ENCODE assay signal across 28 cellular contexts in genomic region chr3:172157566-172158258, GRCh38.
DNase-seq lines count a peak whose midpoint lies in the region; ATAC-seq and TF ChIP-seq lines count a peak whose summit lies in the region.
"Had no signal": no experiment of that assay in that cellular context is flagged by ENCODE, and none has a peak within 500 bp of the region (broad histone marks: within the 10 kb centered on the region; RNA-seq: fewer than 3 reads in every experiment).

No MANE protein-coding gene starts in this region.

- H4K12ac ChIP-seq in trophoblast cell (ENCODE audit: low read depth, low read length), result no peak overlapping the region

- no peak overlapping the region for H2BK120ac ChIP-seq in trophoblast cell (ENCODE audit: insufficient read depth, low read length, poor library complexity)

- H3K27me3 ChIP-seq in PC-9 (ENCODE audit: insufficient read depth, low read depth) (no peaks in the 10 kb centered on the region), trophoblast cell (ENCODE audit: insufficient read depth, low read length) (no peaks in the 10 kb centered on the region)
- H3K27me3 ChIP-seq: ascending aorta, BE2C, spleen, tibial nerve had no signal

- H3F3A ChIP-seq in PC-9 (ENCODE audit: insufficient read depth, low read depth), result peaks cover 94% of the 10 kb centered on the region

- H3K4me2 ChIP-seq in PC-9 (peak overlapping the region; percentile 80), trophoblast cell (ENCODE audit: low read length) (no peak overlapping the region)

- no peak overlapping the region for H4K8ac ChIP-seq in trophoblast cell (ENCODE audit: low read depth, low read length)

- H3K36me3 ChIP-seq in PC-9 (ENCODE audit: low read depth) (peaks cover 51% of the 10 kb centered on the region), trophoblast cell (ENCODE audit: control insufficient read depth in 1 of 2, insufficient read depth in 2 of 2, low read length in 2 of 2) (peaks cover 0 to 2% of the 10 kb centered on the region in 2 experiments)
- H3K36me3 ChIP-seq: ascending aorta, BE2C, lower lobe of right lung, spleen, tibial nerve had no signal

- H3K14ac ChIP-seq in trophoblast cell (ENCODE audit: low read length), result no peak overlapping the region

- POLR2A ChIA-PET in PC-9 (lab: Charles Lee; ENCODE audit: unreplicated experiment), result interaction anchor here (0.7 kb wide), 1 partner anchor 158 kb away, joined by 3 read pairs; no protein-coding TSS in a partner anchor

- BruUV-seq in PC-9 (replicated peaks; lab: Mats Ljungman, UMichigan), result no TSS peak

- no peak overlapping the region for H4K91ac ChIP-seq in trophoblast cell (ENCODE audit: low read depth, low read length)

- ATAC-seq in left lobe of liver, result no peak
- ATAC-seq in HG03135 (IDR thresholded peaks at IDR 0.05; ENCODE audit: unreplicated experiment), result no peak
- ATAC-seq: lower lobe of right lung, right cardiac atrium, Right ventricle myocardium inferior, SK-N-SH treated with all-trans-retinoic acid at 6 μM for 48 hours had no signal

- TF ChIP-seq CTCF in PC-9 (conservative IDR thresholded peaks at IDR 0.05), result no peak
- TF ChIP-seq CTCF in epithelial cell of esophagus (IDR thresholded peaks at IDR 0.05; ENCODE audit: insufficient read depth, low read depth, low read length, missing control alignments), result no peak

- H2BK12ac ChIP-seq in trophoblast cell (ENCODE audit: low read length), result no peak overlapping the region

- DNase-seq in DMS 273 (lab: John Stamatoyannopoulos, UW; ENCODE audit: unreplicated experiment) (peak; percentile 68), PC-9 (no peak), epithelial cell of esophagus (ENCODE audit: low read depth) (peak; percentile 46), trophoblast cell (no peak), left lobe of liver (ENCODE audit: low spot score) (no peak), NCI-H748 treated with DMSO at 0.1 percent for 48 hours (lab: John Stamatoyannopoulos, UW) (no peak)
- no peak for DNase-seq in stimulated activated CD4-positive, alpha-beta T cell treated with anti-CD3 and anti-CD28 coated beads, Interleukin-1b, Interleukin-23, amount 100 ng/mL, for 48 hours
- DNase-seq: activated CD4-positive, alpha-beta T cell treated with anti-CD3 and anti-CD28 coated beads, Interleukin-2, amount 50 U/mL, for 1 hour; activated CD4-positive, CD25-positive, alpha-beta regulatory T cell; activated gamma-delta T cell; activated T-cell treated with anti-CD3 and anti-CD28 coated beads, Interleukin-2, amount 50 U/mL, for 1 hour; BE2C; central memory CD4-positive, alpha-beta T cell; dermis blood vessel endothelial cell; kidney glomerular epithelial cell; lower lobe of right lung; NCI-H1092; NCI-H1694; NCI-H510A; OCI-M1; posterior cingulate gyrus; right cardiac atrium; spleen had no signal

- H3K9me3 ChIP-seq in PC-9 (ENCODE audit: insufficient read depth, low read depth) (no peaks in the 10 kb centered on the region), trophoblast cell (ENCODE audit: insufficient read depth, low read depth, low read length) (no peaks in the 10 kb centered on the region)
- H3K9me3 ChIP-seq: ascending aorta, BE2C, lower lobe of right lung, spleen, tibial nerve had no signal

- H3K9ac ChIP-seq in trophoblast cell (ENCODE audit: low read length), result no peak overlapping the region

- H3K4me1 ChIP-seq in PC-9 (replicated peaks; ENCODE audit: insufficient read depth) (peaks cover 92% of the 10 kb centered on the region), trophoblast cell (ENCODE audit: control insufficient read depth in 1 of 2, insufficient read depth in 2 of 2, low read length in 2 of 2) (peaks cover 13 to 19% of the 10 kb centered on the region in 2 experiments)

- peak overlapping the region; percentile 57 for H3K18ac ChIP-seq in trophoblast cell (ENCODE audit: low read length)

- no peaks in the 10 kb centered on the region for H3K9me2 ChIP-seq in PC-9 (ENCODE audit: insufficient read depth)

- no peak overlapping the region for H3K4ac ChIP-seq in trophoblast cell (ENCODE audit: low read depth, low read length)

- CTCF ChIA-PET in PC-9 (lab: Charles Lee), result no interaction called here

- intact Hi-C loops in PC-9 (cut with micrococcal nuclease; ENCODE audit: unreplicated experiment), result no loop called here

- peaks cover 8% of the 10 kb centered on the region for H3K79me1 ChIP-seq in trophoblast cell (ENCODE audit: low read length)

- H4K20me1 ChIP-seq in PC-9 (ENCODE audit: insufficient read depth), result peaks cover 3% of the 10 kb centered on the region; the same call in 1 of the 2 replicates

- H3K79me2 ChIP-seq in PC-9 (ENCODE audit: low read depth) (peaks cover 93% of the 10 kb centered on the region), trophoblast cell (ENCODE audit: control insufficient read depth, insufficient read depth, low read length, poor library complexity) (peaks cover 4% of the 10 kb centered on the region)

- H3K27ac ChIP-seq in PC-9, result peak overlapping the region; percentile 96
- no peak overlapping the region for H3K27ac ChIP-seq in trophoblast cell (ENCODE audit: low read depth, low read length)
- H3K27ac ChIP-seq: lower lobe of right lung, spleen had no signal

- H2AFZ ChIP-seq in PC-9 (no peak overlapping the region), trophoblast cell (ENCODE audit: insufficient read depth, low read length, poor library complexity) (no peak overlapping the region)

- H3K4me3 ChIP-seq in PC-9 (no peak overlapping the region), epithelial cell of esophagus (ENCODE audit: low read length) (no peak overlapping the region), trophoblast cell (ENCODE audit: low read depth, low read length) (no peak overlapping the region)
- H3K4me3 ChIP-seq: ascending aorta, lower lobe of right lung, spleen, tibial nerve had no signal

- no peak overlapping the region for H2AK5ac ChIP-seq in trophoblast cell (ENCODE audit: low read length)

- H2BK5ac ChIP-seq in trophoblast cell (ENCODE audit: low read depth, low read length, poor library complexity), result no peak overlapping the region

- WGBS in trophoblast cell (ENCODE audit: extremely low coverage, insufficient coverage, insufficient read length), result no CpG with 5 or more reads among the region's 3 CpGs

- no peak overlapping the region for H3K23ac ChIP-seq in trophoblast cell (ENCODE audit: low read length)

Comparison
In these comparisons a context has a peak if more than half of its experiments do, and no peak if none do; other contexts are left out.
1. DNase-seq: peak in DMS 273 (single experiment) and epithelial cell of esophagus (single experiment); none in PC-9 (0 of 2), trophoblast cell (0 of 2), left lobe of liver (single experiment), stimulated activated CD4-positive, alpha-beta T cell treated with anti-CD3 and anti-CD28 coated beads, Interleukin-1b, Interleukin-23, amount 100 ng/mL, for 48 hours (single experiment) and NCI-H748 treated with DMSO at 0.1 percent for 48 hours (single experiment).